ENCODE assay signal across 2 cellular contexts in the genomic region with DNA sequence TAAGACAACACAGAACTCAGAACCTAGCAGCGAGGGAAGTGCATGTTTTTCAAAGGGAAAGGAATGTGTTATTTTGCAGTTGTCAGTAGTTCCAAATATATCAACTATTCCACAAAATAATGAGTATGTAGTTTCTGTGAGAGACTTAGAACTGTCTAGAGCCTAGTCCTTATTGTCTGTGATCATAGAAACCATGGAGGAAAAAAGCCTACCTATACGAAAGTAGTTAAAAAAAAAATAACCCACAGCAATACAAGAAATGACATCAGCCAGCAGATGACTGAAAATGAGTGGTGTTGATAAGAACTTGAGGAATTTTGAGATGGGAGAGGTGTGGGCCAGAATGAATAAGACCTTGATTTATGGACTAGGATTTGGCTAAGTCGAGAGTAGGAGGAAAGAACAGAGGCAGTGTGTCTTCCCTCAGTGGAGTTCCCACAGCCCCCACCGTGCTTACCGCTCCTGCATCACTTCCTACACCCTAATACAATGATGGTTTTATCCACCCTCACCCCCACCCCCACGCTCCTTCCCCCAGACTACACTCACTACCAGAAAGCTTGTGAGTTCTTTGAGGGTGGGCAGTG. TPM values are rescaled to one million over a fixed set of nuclear protein-coding genes. Genes with fewer than 3 reads are reported as not detected.
"Had no signal": no experiment of that assay in that cellular context is flagged by ENCODE, and none has a peak within 500 bp of the region (broad histone marks: within the 10 kb centered on the region; RNA-seq: fewer than 3 reads in every experiment).

No MANE protein-coding gene starts in this region.

RNA-seq across cellular contexts. Expression of a gene that starts 21.6 kb away (rescaled TPM):
- total RNA-seq: left ventricle myocardium inferior, thyroid gland had no signal
